Comparison of ENCODE assay signal across 8 cellular contexts in the genomic region with DNA sequence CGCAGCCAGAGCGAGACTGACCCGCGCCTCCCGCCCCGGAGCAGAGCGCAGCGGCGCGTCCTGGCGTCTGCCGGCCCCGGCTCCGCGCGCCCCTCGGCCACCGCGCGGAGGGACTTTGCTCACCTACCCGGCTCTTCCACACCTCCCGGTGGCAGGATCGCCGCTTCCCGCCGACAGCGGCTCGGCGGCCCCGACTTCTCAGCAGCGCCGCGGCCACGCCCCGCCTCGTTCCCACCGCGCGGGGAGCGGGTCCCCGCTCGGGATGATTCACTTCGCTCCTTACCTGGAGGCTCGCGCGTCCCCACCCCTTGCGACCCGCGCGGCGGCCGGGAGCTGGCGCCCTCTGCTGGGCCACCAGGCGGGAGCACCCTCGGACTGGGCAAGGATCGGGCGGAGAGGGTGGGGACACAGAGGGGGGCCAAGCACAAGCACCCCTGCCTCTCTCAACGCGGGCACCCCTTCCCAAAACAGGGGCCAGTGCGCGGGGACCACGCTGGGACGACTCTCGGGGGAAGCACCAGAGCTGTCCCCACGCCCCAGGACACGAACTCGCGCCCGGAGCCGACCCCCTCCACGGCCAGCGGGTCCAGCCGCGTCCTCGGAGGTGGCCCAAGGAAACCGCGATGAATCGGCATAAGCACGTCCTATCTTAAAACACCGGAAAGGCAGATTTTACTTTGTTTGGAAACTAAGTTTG.
DNase-seq lines count a peak whose midpoint lies in the region; ATAC-seq and TF ChIP-seq lines count a peak whose summit lies in the region.

No MANE protein-coding gene starts in this region.

- peaks cover 36% of the 10 kb centered on the region for H3K27me3 Mint-ChIP-seq in GM23338 (ENCODE audit: insufficient read depth, low read depth, poor library complexity)
- peaks cover 40% of the 10 kb centered on the region for H3K27me3 Mint-ChIP-seq in activated naive CD8-positive, alpha-beta T cell treated with anti-CD3 and anti-CD28 coated beads, Interleukin-2, amount 10 ng/mL, durations not matched to agents 7 days and 5 days

- H3K4me3 ChIP-seq in GM23338, result peak overlapping the region; percentile 81
- peak overlapping the region; percentile 63 for H3K4me3 ChIP-seq in LNCaP clone FGC (ENCODE audit: low read depth, low read length)
- peak overlapping the region; percentile 90 for H3K4me3 ChIP-seq in left ventricle myocardium inferior
- peak overlapping the region; percentile 77 to 80 for H3K4me3 ChIP-seq in vagina

- no peak overlapping the region for H3K27ac Mint-ChIP-seq in GM23338
- H3K27ac Mint-ChIP-seq in activated naive CD8-positive, alpha-beta T cell treated with anti-CD3 and anti-CD28 coated beads, Interleukin-2, amount 10 ng/mL, durations not matched to agents 7 days and 5 days, result peak overlapping the region; percentile 77

- no peaks in the 10 kb centered on the region for H3K9me3 ChIP-seq in left ventricle myocardium inferior (replicated peaks)
- H3K9me3 ChIP-seq in vagina, result no peaks in the 10 kb centered on the region

- DNase-seq in ELR (ENCODE audit: low read depth), result peak; percentile 72
- peak; percentile 78 for DNase-seq in GM23338 (ENCODE audit: low spot score)
- no peak for DNase-seq in LNCaP clone FGC (ENCODE audit: low read depth)
- DNase-seq in activated naive CD8-positive, alpha-beta T cell treated with anti-CD3 and anti-CD28 coated beads, Interleukin-2, amount 10 ng/mL, durations not matched to agents 7 days and 5 days, result peak; percentile 92
- DNase-seq in left ventricle myocardium inferior, result peak; percentile 85
- DNase-seq in putamen (ENCODE audit: low spot score), result peak; percentile 29
- peak in 1 of 2 donors; percentile 95 for DNase-seq in vagina (ENCODE audit: extremely low spot score in 2 of 2)

- ATAC-seq in GM23338, result peak; percentile 82
- peak; percentile 86 for ATAC-seq in SK-N-SH treated with all-trans-retinoic acid at 6 μM for 48 hours
- ATAC-seq in activated naive CD8-positive, alpha-beta T cell treated with anti-CD3 and anti-CD28 coated beads, Interleukin-2, amount 10 ng/mL, durations not matched to agents 7 days and 5 days (ENCODE audit: low read depth), result peak; percentile 88

- peak in 1 of 2 donors; percentile 61 for TF ChIP-seq POLR2A in vagina (IDR thresholded peaks at IDR 0.05)

- H3K79me2 ChIP-seq in GM23338 (replicated peaks; ENCODE audit: insufficient read depth), result peaks cover 8% of the 10 kb centered on the region

- POLR2A ChIA-PET in activated naive CD8-positive, alpha-beta T cell treated with anti-CD3 and anti-CD28 coated beads, Interleukin-2, amount 10 ng/mL, durations not matched to agents 7 days and 5 days (lab: Charles Lee), result interaction anchor here (0.5 to 2.8 kb wide), 2 partner anchors 54 to 191 kb away, joined by 3 to 11 read pairs; no protein-coding TSS in a partner anchor

- H3K36me3 ChIP-seq in GM23338 (ENCODE audit: insufficient read depth) (no peaks in the 10 kb centered on the region), left ventricle myocardium inferior (no peaks in the 10 kb centered on the region), vagina (no peaks in the 10 kb centered on the region)

- H3F3A ChIP-seq in GM23338 (replicated peaks; ENCODE audit: low read depth), result 0 out of 2 replicates have a peak, but pooled peaks cover 3% of the 10 kb centered on the region

- H3K36me3 Mint-ChIP-seq in GM23338 (ENCODE audit: low read depth), result no peaks in the 10 kb centered on the region; the same call in 2 of the 3 replicates
- H3K36me3 Mint-ChIP-seq in activated naive CD8-positive, alpha-beta T cell treated with anti-CD3 and anti-CD28 coated beads, Interleukin-2, amount 10 ng/mL, durations not matched to agents 7 days and 5 days, result no peaks in the 10 kb centered on the region

- H3K4me2 ChIP-seq in GM23338, result peak overlapping the region; percentile 94

- H3K4me1 ChIP-seq in GM23338 (ENCODE audit: insufficient read depth) (peaks cover 41% of the 10 kb centered on the region), left ventricle myocardium inferior (peaks cover 39% of the 10 kb centered on the region), vagina (peaks cover 43% of the 10 kb centered on the region)

- TF ChIP-seq CTCF in GM23338 (conservative IDR thresholded peaks at IDR 0.05; ENCODE audit: low read depth in 2 of 2) (peak; percentile 76 to 84), LNCaP clone FGC (IDR thresholded peaks at IDR 0.05; ENCODE audit: control insufficient read depth, extremely low read depth, insufficient read depth) (peak; percentile 95), left ventricle myocardium inferior (IDR thresholded peaks at IDR 0.05; ENCODE audit: borderline replicate concordance) (peak; percentile 96), vagina (IDR thresholded peaks at IDR 0.05) (peak; percentile 45 to 93 (median 83))

- H3K9me3 Mint-ChIP-seq in GM23338, result no peaks in the 10 kb centered on the region
- no peaks in the 10 kb centered on the region for H3K9me3 Mint-ChIP-seq in activated naive CD8-positive, alpha-beta T cell treated with anti-CD3 and anti-CD28 coated beads, Interleukin-2, amount 10 ng/mL, durations not matched to agents 7 days and 5 days

- H3K4me1 Mint-ChIP-seq in GM23338, result peaks cover 29% of the 10 kb centered on the region
- H3K4me1 Mint-ChIP-seq in activated naive CD8-positive, alpha-beta T cell treated with anti-CD3 and anti-CD28 coated beads, Interleukin-2, amount 10 ng/mL, durations not matched to agents 7 days and 5 days, result peaks cover 13% of the 10 kb centered on the region

- H4K20me1 ChIP-seq in GM23338 (replicated peaks; ENCODE audit: insufficient read depth), result peaks cover 16% of the 10 kb centered on the region; the same call in 1 of the 2 replicates

- no peaks in the 10 kb centered on the region for H3K9me2 ChIP-seq in GM23338 (ENCODE audit: insufficient read depth)

- peak overlapping the region; percentile 73 for H3K4me3 Mint-ChIP-seq in GM23338
- peak overlapping the region; percentile 83 for H3K4me3 Mint-ChIP-seq in activated naive CD8-positive, alpha-beta T cell treated with anti-CD3 and anti-CD28 coated beads, Interleukin-2, amount 10 ng/mL, durations not matched to agents 7 days and 5 days

- H3K27ac ChIP-seq in GM23338 (ENCODE audit: low read depth) (no peak overlapping the region), left ventricle myocardium inferior (replicated peaks) (peak overlapping the region; percentile 96), vagina (peak overlapping the region; percentile 99)

- H2AFZ ChIP-seq in GM23338, result peak overlapping the region; percentile 99

- H3K27me3 ChIP-seq in GM23338 (ENCODE audit: insufficient read depth) (peaks cover 55% of the 10 kb centered on the region), left ventricle myocardium inferior (ENCODE audit: low read depth) (no peaks in the 10 kb centered on the region), vagina (no peaks in the 10 kb centered on the region)

- intact Hi-C loops in left ventricle myocardium inferior (cut with micrococcal nuclease), result no loop called here
- intact Hi-C loops in vagina (cut with DNase I), result loop anchor here (5.0 to 10.0 kb wide), 2 partner anchors 79 to 322 kb away; partner anchors contain the start of gene JCAD

TF ChIP-seq in GM23338, 12 proteins besides CTCF, POLR2A, EP300 and RAD21 (continues in another document):
- TF ChIP-seq EZH2 (IDR thresholded peaks at IDR 0.05; ENCODE audit: low read depth, unreplicated experiment), result no peak
- no peak for TF ChIP-seq ZNF331 (CRISPR knock-in tag; IDR thresholded peaks at IDR 0.05; ENCODE audit: low read depth)
- TF ChIP-seq POLR2AphosphoS5 (IDR thresholded peaks at IDR 0.05; ENCODE audit: low read depth), result no peak
- TF ChIP-seq CREB1 (CRISPR knock-in tag; IDR thresholded peaks at IDR 0.05; ENCODE audit: low read depth), result no peak
- TF ChIP-seq STAT1 (IDR thresholded peaks at IDR 0.05; ENCODE audit: unreplicated experiment), result no peak

TF ChIP-seq in SK-N-SH treated with all-trans-retinoic acid at 6 μM for 48 hours, 23 proteins besides CTCF, POLR2A, EP300 and RAD21:
- TF ChIP-seq TOX (CRISPR knock-in tag; IDR thresholded peaks at IDR 0.05; ENCODE audit: borderline replicate concordance) (no peak), PATZ1 (CRISPR knock-in tag; IDR thresholded peaks at IDR 0.05; ENCODE audit: borderline replicate concordance) (peak; percentile 39; the same call in 1 of the 2 replicates)
TF ChIP-seq in SK-N-SH treated with all-trans-retinoic acid at 6 μM for 48 hours: peak in this region for 1.
